Comparison of ENCODE assay signal across 8 cellular contexts in genomic region chr4:186898367-186898766, GRCh38.
"Had no signal": no experiment of that assay in that cellular context is flagged by ENCODE, and none has a peak within 500 bp of the region (broad histone marks: within the 10 kb centered on the region; RNA-seq: fewer than 3 reads in every experiment).

No MANE protein-coding gene starts in this region.

- H3K9me3 ChIP-seq: HAP-1 had no signal

- H3K27ac ChIP-seq: GM23248 had no signal

- DNase-seq: GM23248, GOT3, H7, H9, HCEC 1CT, HFFc6 had no signal

- H3K4me1 ChIP-seq: HAP-1 had no signal

- H2AFZ ChIP-seq: GM23248, GM23338 had no signal

- H3K36me3 ChIP-seq: HAP-1 had no signal

- H3K4me2 ChIP-seq: GM23338 had no signal

- H3K4me3 ChIP-seq: GM23248, GM23338, HAP-1 had no signal
